In the genomic region with DNA sequence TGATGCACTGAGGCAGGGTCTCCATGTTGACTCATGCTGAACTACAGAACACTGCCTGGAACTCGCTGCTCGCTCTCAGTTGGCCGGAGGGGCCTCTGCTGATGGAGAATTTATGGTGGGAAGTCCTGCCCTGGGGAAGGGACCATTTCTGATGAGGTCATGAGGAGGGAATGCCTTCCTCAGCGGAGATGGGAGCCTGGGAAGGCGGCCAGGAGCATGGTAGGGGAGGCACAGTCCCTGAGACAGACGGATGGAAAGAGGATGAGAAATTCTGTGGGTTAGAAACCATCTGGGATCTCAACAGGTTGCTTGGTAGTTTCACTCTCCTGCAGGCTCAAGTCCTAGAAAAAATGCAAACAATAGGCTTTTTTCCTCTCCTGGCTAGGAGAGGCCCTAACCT, we compare ENCODE assay signal across 14 cellular contexts. TPM values are rescaled to one million over a fixed set of nuclear protein-coding genes. Genes with fewer than 3 reads are reported as not detected.
A peak's percentile ranks its signal among the peaks of the same experiment; 100 is the strongest.
DNase-seq lines count a peak whose midpoint lies in the region; ATAC-seq, FAIRE-seq and TF ChIP-seq lines count a peak whose summit lies in the region.
"Had no signal": no experiment of that assay in that cellular context is flagged by ENCODE, and none has a peak within 500 bp of the region (broad histone marks: within the 10 kb centered on the region; RNA-seq: fewer than 3 reads in every experiment).

No MANE protein-coding gene starts in this region.

- dilution Hi-C loops in endothelial cell of umbilical vein (cut with MboI; ENCODE audit: extremely low pct_ligation_motif_present, low sequenced_read_pairs), result no loop called here

- H3K4me1 ChIP-seq in endothelial cell of umbilical vein (ENCODE audit: control insufficient read depth, extremely low read depth, insufficient read depth, low read length) (no peaks in the 10 kb centered on the region), upper lobe of left lung (no peaks in the 10 kb centered on the region)
- H3K4me1 ChIP-seq in naive thymus-derived CD4-positive, alpha-beta T cell (ENCODE audit: control insufficient read depth in 2 of 2, insufficient read depth in 2 of 2, low read length in 2 of 2), result no peaks in the 10 kb centered on the region
- H3K4me1 ChIP-seq: BLaER1 had no signal

- peak overlapping the region; percentile 83 for H3K27ac Mint-ChIP-seq in osteocyte (ENCODE audit: unreplicated experiment)
- H3K27ac Mint-ChIP-seq in naive thymus-derived CD4-positive, alpha-beta T cell, result no peak overlapping the region
- H3K27ac Mint-ChIP-seq: activated CD4-positive, alpha-beta memory T cell treated with anti-CD3 and anti-CD28 coated beads for 36 hours; neural progenitor cell; stimulated activated naive CD8-positive, alpha-beta T cell treated with anti-CD3 and anti-CD28 coated beads, Interleukin-15, amount 100 ng/mL, for 72 hours had no signal

- peaks cover 0 to 2% of the 10 kb centered on the region in 2 experiments for H3K27me3 ChIP-seq in endothelial cell of umbilical vein (ENCODE audit: control insufficient read depth in 2 of 2, insufficient read depth in 2 of 2, low read length in 2 of 2)
- no peaks in the 10 kb centered on the region for H3K27me3 ChIP-seq in naive thymus-derived CD4-positive, alpha-beta T cell (ENCODE audit: control insufficient read depth in 2 of 2, insufficient read depth in 2 of 2, low read length in 2 of 2)
- H3K27me3 ChIP-seq in upper lobe of left lung, result no peaks in the 10 kb centered on the region
- H3K27me3 ChIP-seq: BLaER1, neural progenitor cell had no signal

- no peaks in the 10 kb centered on the region for H3K9me1 ChIP-seq in endothelial cell of umbilical vein (replicated peaks; ENCODE audit: control insufficient read depth, extremely low read depth, insufficient read depth, low read length)

- H3K4me3 ChIP-seq in endothelial cell of umbilical vein (replicated peaks in 1 of 3; ENCODE audit: insufficient read depth in 1 of 3, low read depth in 1 of 3, low read length in 3 of 3) (no peak overlapping the region), upper lobe of left lung (no peak overlapping the region)
- no peak overlapping the region for H3K4me3 ChIP-seq in naive thymus-derived CD4-positive, alpha-beta T cell (ENCODE audit: low read length)
- H3K4me3 ChIP-seq: BLaER1, dorsolateral prefrontal cortex, lung, neural progenitor cell had no signal

- TF ChIP-seq EP300 in upper lobe of left lung (IDR thresholded peaks at IDR 0.05), result no peak

- peaks cover 43% of the 10 kb centered on the region for H3K4me1 Mint-ChIP-seq in osteocyte (ENCODE audit: unreplicated experiment)
- no peaks in the 10 kb centered on the region for H3K4me1 Mint-ChIP-seq in naive thymus-derived CD4-positive, alpha-beta T cell
- H3K4me1 Mint-ChIP-seq: stimulated activated naive CD8-positive, alpha-beta T cell treated with anti-CD3 and anti-CD28 coated beads, Interleukin-15, amount 100 ng/mL, for 72 hours had no signal

- H3K4me3 Mint-ChIP-seq in osteocyte (ENCODE audit: unreplicated experiment), result peak overlapping the region; percentile 24
- H3K4me3 Mint-ChIP-seq in naive thymus-derived CD4-positive, alpha-beta T cell, result no peak overlapping the region
- H3K4me3 Mint-ChIP-seq: activated CD4-positive, alpha-beta memory T cell treated with anti-CD3 and anti-CD28 coated beads for 36 hours; neural progenitor cell; stimulated activated naive CD8-positive, alpha-beta T cell treated with anti-CD3 and anti-CD28 coated beads, Interleukin-15, amount 100 ng/mL, for 72 hours had no signal

- peaks cover 5% of the 10 kb centered on the region for H3K9me3 Mint-ChIP-seq in osteocyte (ENCODE audit: unreplicated experiment)
- H3K9me3 Mint-ChIP-seq in naive thymus-derived CD4-positive, alpha-beta T cell, result no peaks in the 10 kb centered on the region
- H3K9me3 Mint-ChIP-seq: activated CD4-positive, alpha-beta memory T cell treated with anti-CD3 and anti-CD28 coated beads for 36 hours; stimulated activated naive CD8-positive, alpha-beta T cell treated with anti-CD3 and anti-CD28 coated beads, Interleukin-15, amount 100 ng/mL, for 72 hours had no signal

- ATAC-seq in GM18909 (IDR thresholded peaks at IDR 0.05; ENCODE audit: poor library complexity, unreplicated experiment), result no peak
- ATAC-seq in naive thymus-derived CD4-positive, alpha-beta T cell, result no peak
- ATAC-seq in upper lobe of left lung (ENCODE audit: low FRiP score in 2 of 2), result no peak
- ATAC-seq: stimulated activated naive CD8-positive, alpha-beta T cell treated with anti-CD3 and anti-CD28 coated beads, Interleukin-15, amount 100 ng/mL, for 72 hours had no signal

- H3K79me2 ChIP-seq in endothelial cell of umbilical vein (ENCODE audit: control insufficient read depth, insufficient read depth, low read length), result no peaks in the 10 kb centered on the region

- TF ChIP-seq CTCF in endothelial cell of umbilical vein (IDR thresholded peaks at IDR 0.05; ENCODE audit: extremely low read depth in 1 of 2, insufficient read depth in 1 of 2, low read depth in 1 of 2, low read length in 2 of 2) (no peak), osteocyte (IDR thresholded peaks at IDR 0.05) (no peak), upper lobe of left lung (IDR thresholded peaks at IDR 0.05) (no peak)

- H2AFZ ChIP-seq in endothelial cell of umbilical vein (ENCODE audit: low read depth, low read length), result no peak overlapping the region
- H2AFZ ChIP-seq: neural progenitor cell had no signal

- H3K9me3 ChIP-seq in endothelial cell of umbilical vein (replicated peaks; ENCODE audit: control insufficient read depth, insufficient read depth, low read length), result no peaks in the 10 kb centered on the region
- H3K9me3 ChIP-seq in naive thymus-derived CD4-positive, alpha-beta T cell (ENCODE audit: control insufficient read depth in 2 of 3, low read length in 3 of 3), result no peaks in the 10 kb centered on the region
- H3K9me3 ChIP-seq in upper lobe of left lung, result no peaks in the 10 kb centered on the region
- H3K9me3 ChIP-seq: BLaER1 had no signal

- no peaks in the 10 kb centered on the region for H3K36me3 Mint-ChIP-seq in osteocyte (ENCODE audit: unreplicated experiment)
- H3K36me3 Mint-ChIP-seq in naive thymus-derived CD4-positive, alpha-beta T cell, result peaks cover 0 to 4% (median 0%) of the 10 kb centered on the region in 5 donors
- H3K36me3 Mint-ChIP-seq: activated CD4-positive, alpha-beta memory T cell treated with anti-CD3 and anti-CD28 coated beads for 36 hours; neural progenitor cell had no signal

- H3K27ac ChIP-seq in endothelial cell of umbilical vein (ENCODE audit: insufficient read depth, low read depth, low read length), result no peak overlapping the region
- no peak overlapping the region for H3K27ac ChIP-seq in naive thymus-derived CD4-positive, alpha-beta T cell (ENCODE audit: low read depth, low read length)
- no peak overlapping the region for H3K27ac ChIP-seq in upper lobe of left lung
- H3K27ac ChIP-seq: BLaER1, dorsolateral prefrontal cortex, neural progenitor cell had no signal

- intact Hi-C loops in endothelial cell of umbilical vein (cut with micrococcal nuclease), result no loop called here
- intact Hi-C loops in naive thymus-derived CD4-positive, alpha-beta T cell (cut with micrococcal nuclease), result no loop called here

- CTCF ChIA-PET in endothelial cell of umbilical vein (lab: Charles Lee), result no interaction called here
- CTCF ChIA-PET in naive thymus-derived CD4-positive, alpha-beta T cell (lab: Charles Lee), result no interaction called here

- H4K20me1 ChIP-seq in endothelial cell of umbilical vein (replicated peaks; ENCODE audit: control insufficient read depth, extremely low read depth, insufficient read depth, low read length), result no peaks in the 10 kb centered on the region
- H4K20me1 ChIP-seq: BLaER1 had no signal

- DNase-seq in EH (ENCODE audit: low read depth), result peak; percentile 98
- DNase-seq in NCI-H226, result peak; percentile 99
- DNase-seq in endothelial cell of umbilical vein (ENCODE audit: low read depth, low spot score), result peak; percentile 3
- no peak for DNase-seq in osteocyte (ENCODE audit: extremely low spot score, unreplicated experiment)
- DNase-seq in SKM-1 treated with dmso at 0.1 percent for 144 hours (lab: John Stamatoyannopoulos, UW; ENCODE audit: unreplicated experiment), result no peak
- DNase-seq in naive thymus-derived CD4-positive, alpha-beta T cell, result no peak
- no peak for DNase-seq in upper lobe of left lung
- DNase-seq: activated CD4-positive, alpha-beta memory T cell treated with anti-CD3 and anti-CD28 coated beads for 36 hours; stimulated activated naive CD8-positive, alpha-beta T cell treated with anti-CD3 and anti-CD28 coated beads, Interleukin-15, amount 100 ng/mL, for 72 hours had no signal

- BruUV-seq in endothelial cell of umbilical vein (replicated peaks; lab: Mats Ljungman, UMichigan), result no TSS peak

- no peak overlapping the region for H3K4me2 ChIP-seq in endothelial cell of umbilical vein (ENCODE audit: insufficient read depth, low read length)
- H3K4me2 ChIP-seq: BLaER1, neural progenitor cell had no signal

- POLR2A ChIA-PET in endothelial cell of umbilical vein (lab: Charles Lee), result no interaction called here
- POLR2A ChIA-PET in naive thymus-derived CD4-positive, alpha-beta T cell (lab: Charles Lee), result no interaction called here

- H3K27me3 Mint-ChIP-seq in osteocyte (ENCODE audit: unreplicated experiment), result no peaks in the 10 kb centered on the region
- H3K27me3 Mint-ChIP-seq in naive thymus-derived CD4-positive, alpha-beta T cell, result peaks cover 7 to 26% (median 14%) of the 10 kb centered on the region in 5 donors

- H3K36me3 ChIP-seq in endothelial cell of umbilical vein (ENCODE audit: control insufficient read depth in 2 of 2, extremely low read depth in 1 of 2, insufficient read depth in 2 of 2, low read length in 2 of 2), result no peaks in the 10 kb centered on the region
- H3K36me3 ChIP-seq in naive thymus-derived CD4-positive, alpha-beta T cell (ENCODE audit: control insufficient read depth in 2 of 3, insufficient read depth in 3 of 3, low read length in 3 of 3), result no peaks in the 10 kb centered on the region
- no peaks in the 10 kb centered on the region for H3K36me3 ChIP-seq in upper lobe of left lung
- H3K36me3 ChIP-seq: BLaER1, neural progenitor cell had no signal

- TF ChIP-seq POLR2A in endothelial cell of umbilical vein (IDR thresholded peaks at IDR 0.05; ENCODE audit: low read depth, low read length) (no peak), upper lobe of left lung (IDR thresholded peaks at IDR 0.05) (no peak)

- no peak for FAIRE-seq in endothelial cell of umbilical vein (lab: Jason Lieb, UNC)

- no peak overlapping the region for H3K9ac ChIP-seq in endothelial cell of umbilical vein (replicated peaks; ENCODE audit: extremely low read depth, insufficient read depth, low read length)
- H3K9ac ChIP-seq: BLaER1, neural progenitor cell had no signal

- WGBS in upper lobe of left lung, 2 donors, result 74 to 80% methylated on average over 6 of the region's 6 CpGs

RNA-seq across cellular contexts. Expression of a gene that starts 56.8 kb away (rescaled TPM):
- total RNA-seq in endothelial cell of umbilical vein, result 558 and 678 TPM in 2 replicates
- 518 and 528 TPM in 2 replicates for polyA plus RNA-seq in endothelial cell of umbilical vein
- 740 and 824 TPM in 2 replicates for polyA plus RNA-seq in endothelial cell of umbilical vein (2011; cell fraction: cytosol; rRNA removed)
- 2,079 and 2,156 TPM in 2 replicates for polyA plus RNA-seq in endothelial cell of umbilical vein (2011; cell fraction: nucleus; rRNA removed)
- polyA plus RNA-seq in endothelial cell of umbilical vein (2012), result 679 and 811 TPM in 2 replicates
- 828 and 932 TPM in 2 replicates for polyA minus RNA-seq in endothelial cell of umbilical vein
- polyA minus RNA-seq in endothelial cell of umbilical vein (2011; cell fraction: cytosol; rRNA and poly(A)+ RNA removed), result 30.8 TPM
- polyA minus RNA-seq in endothelial cell of umbilical vein (2011; cell fraction: nucleus; rRNA and poly(A)+ RNA removed), result 2,251 and 2,264 TPM in 2 replicates
- total RNA-seq in osteocyte, result 1,635 and 1,747 TPM in 2 replicates
- 10 to 100 TPM in 4 of 5 experiments, 1 to 10 TPM in 1; 6.0 to 24.7 (median 19.2) TPM for total RNA-seq in naive thymus-derived CD4-positive, alpha-beta T cell
- 10 to 100 TPM in 1 of 2 donors, 1 to 10 TPM in 1; 8.6 to 10.9 TPM for polyA plus RNA-seq in naive thymus-derived CD4-positive, alpha-beta T cell
- total RNA-seq in upper lobe of left lung, result 100 to 1,000 TPM; 144 to 343 (median 254) TPM

Comparison
In these comparisons a context has a peak if more than half of its experiments do, and no peak if none do; other contexts are left out.
1. DNase-seq: peak in EH (single experiment), NCI-H226 (single experiment) and endothelial cell of umbilical vein (single experiment); none in osteocyte (single experiment), SKM-1 treated with dmso at 0.1 percent for 144 hours (single experiment), naive thymus-derived CD4-positive, alpha-beta T cell (0 of 9) and upper lobe of left lung (0 of 2).
2. RNA of a gene that starts 56.8 kb away (total RNA-seq): 1,635 to 1,747 TPM in osteocyte, 558 to 678 TPM in endothelial cell of umbilical vein and 144 to 343 TPM in upper lobe of left lung; 6.0 to 24.7 TPM in naive thymus-derived CD4-positive, alpha-beta T cell; every median in the first group is over 4 times any median in the second.